Comparison of ENCODE assay signal across 17 cellular contexts in the genomic region with DNA sequence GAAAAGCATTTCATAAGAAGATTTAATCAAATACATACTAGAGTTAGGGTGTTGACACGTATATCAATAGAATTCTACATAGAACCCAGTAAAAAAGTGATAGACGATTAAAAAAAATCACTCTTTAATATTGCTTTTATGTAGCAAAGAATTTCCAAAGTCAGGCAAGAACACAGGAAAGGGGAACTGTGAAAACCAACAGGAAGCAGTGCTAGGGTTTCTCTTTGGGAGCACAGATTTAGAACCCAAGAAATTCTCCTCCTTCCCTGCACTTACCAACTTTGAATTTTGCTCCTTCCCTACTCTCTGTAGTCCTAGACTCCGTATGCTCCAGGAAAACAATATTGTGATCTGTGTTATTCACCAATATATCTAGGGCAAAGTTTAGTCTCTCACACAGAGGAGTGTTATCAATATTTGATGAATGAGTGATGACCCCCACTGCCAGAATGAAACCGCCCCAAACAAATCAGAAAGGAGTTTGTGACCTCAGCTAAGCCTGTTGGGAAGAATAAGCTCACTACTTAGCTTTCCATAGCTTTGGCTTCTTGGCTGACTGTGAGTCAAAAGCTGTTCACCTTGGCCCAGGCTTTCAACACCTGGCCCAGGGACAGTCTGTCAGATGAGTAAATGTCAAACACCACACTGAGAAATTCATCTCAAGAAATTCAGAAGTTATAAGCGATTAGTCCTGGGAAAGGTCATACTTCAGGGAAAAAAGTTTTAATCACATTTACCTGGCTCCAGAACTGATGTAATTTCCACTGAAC. TPM values are rescaled to one million over a fixed set of nuclear protein-coding genes. Genes with fewer than 3 reads are reported as not detected.
DNase-seq lines count a peak whose midpoint lies in the region; ATAC-seq and TF ChIP-seq lines count a peak whose summit lies in the region.
"Had no signal": no experiment of that assay in that cellular context is flagged by ENCODE, and none has a peak within 500 bp of the region (broad histone marks: within the 10 kb centered on the region; RNA-seq: fewer than 3 reads in every experiment).

No MANE protein-coding gene starts in this region.

- TF ChIP-seq CTCF in Peyer's patch (IDR thresholded peaks at IDR 0.05) (no peak), HFFc6 (IDR thresholded peaks at IDR 0.05) (no peak), esophagus muscularis mucosa (IDR thresholded peaks at IDR 0.05) (no peak)

- peak overlapping the region; percentile 50 for H3K27ac Mint-ChIP-seq in activated T-cell treated with anti-CD3 and anti-CD28 coated beads, Interleukin-2, amount 50 U/mL, for 72 hours
- H3K27ac Mint-ChIP-seq in T-cell, result peak overlapping the region in 1 of 2 donors; percentile 20
- peak overlapping the region; percentile 73 for H3K27ac Mint-ChIP-seq in dendritic cell treated with granulocyte-macrophage colony-stimulating factor and Interleukin-4, amounts not matched to agents 40 ng/mL and 50 ng/mL, for 4 days
- no peak overlapping the region for H3K27ac Mint-ChIP-seq in HFFc6
- H3K27ac Mint-ChIP-seq: neural progenitor cell had no signal

- DNase-seq in activated T-cell treated with anti-CD3 and anti-CD28 coated beads, Interleukin-2, amount 50 U/mL, for 72 hours, result no peak
- no peak for DNase-seq in activated T-cell treated with anti-CD3 and anti-CD28 coated beads, Interleukin-2, amount 50 U/mL, for 4 hours
- DNase-seq in T-cell (no peak), trophoblast cell (no peak), Peyer's patch (no peak), HFFc6 (no peak), esophagus muscularis mucosa (ENCODE audit: extremely low spot score) (no peak)
- DNase-seq: activated CD4-positive, alpha-beta T cell treated with anti-CD3 and anti-CD28 coated beads, Interleukin-2, amount 50 U/mL, for 1 hour; erythroblast; GF-D8; glutamatergic neuron; NCI-H1694 treated with DMSO at 0.1 percent for 48 hours; NCI-H510A treated with DMSO at 0.1 percent for 48 hours; SHP77 treated with DMSO at 0.1 percent for 48 hours; T-helper 9 cell had no signal

- peaks cover 27 to 41% of the 10 kb centered on the region in 2 experiments for H3K36me3 ChIP-seq in trophoblast cell (ENCODE audit: control insufficient read depth in 1 of 2, insufficient read depth in 2 of 2, low read length in 2 of 2)
- H3K36me3 ChIP-seq in Peyer's patch, result peaks cover 0 to 58% (median 0%) of the 10 kb centered on the region in 3 donors
- H3K36me3 ChIP-seq in esophagus muscularis mucosa, result peaks cover 12 to 61% (median 46%) of the 10 kb centered on the region in 4 donors

- H3K4me1 ChIP-seq in trophoblast cell (ENCODE audit: control insufficient read depth in 1 of 2, insufficient read depth in 2 of 2, low read length in 2 of 2), result peaks cover 1 to 3% of the 10 kb centered on the region in 2 experiments
- no peaks in the 10 kb centered on the region for H3K4me1 ChIP-seq in Peyer's patch
- H3K4me1 ChIP-seq in esophagus muscularis mucosa, result peaks cover 0 to 6% (median 0%) of the 10 kb centered on the region in 4 donors

- no peak overlapping the region for H3K4me3 ChIP-seq in trophoblast cell (ENCODE audit: low read depth, low read length)
- no peak overlapping the region for H3K4me3 ChIP-seq in Peyer's patch
- H3K4me3 ChIP-seq in esophagus muscularis mucosa, result no peak overlapping the region
- H3K4me3 ChIP-seq: neural progenitor cell had no signal

- POLR2A ChIA-PET in T-cell (lab: Charles Lee), result interaction anchor here in 1 of 2 donors (0.6 kb wide), 1 partner anchor 742 kb away, joined by 8 read pairs; no protein-coding TSS in a partner anchor

- H3K27me3 ChIP-seq in trophoblast cell (ENCODE audit: insufficient read depth, low read length) (peaks cover 2% of the 10 kb centered on the region), Peyer's patch (no peaks in the 10 kb centered on the region), esophagus muscularis mucosa (no peaks in the 10 kb centered on the region)
- H3K27me3 ChIP-seq: neural progenitor cell had no signal

- TF ChIP-seq EP300 in esophagus muscularis mucosa (IDR thresholded peaks at IDR 0.05), result no peak

- no peak overlapping the region for H2BK5ac ChIP-seq in trophoblast cell (ENCODE audit: low read depth, low read length, poor library complexity)

- no peak overlapping the region for H3K4me2 ChIP-seq in trophoblast cell (ENCODE audit: low read length)
- H3K4me2 ChIP-seq: neural progenitor cell had no signal

- no peak overlapping the region for H2AFZ ChIP-seq in trophoblast cell (ENCODE audit: insufficient read depth, low read length, poor library complexity)
- H2AFZ ChIP-seq: neural progenitor cell had no signal

- no peaks in the 10 kb centered on the region for H3K9me3 ChIP-seq in trophoblast cell (ENCODE audit: insufficient read depth, low read depth, low read length)
- no peaks in the 10 kb centered on the region for H3K9me3 ChIP-seq in Peyer's patch
- no peaks in the 10 kb centered on the region for H3K9me3 ChIP-seq in esophagus muscularis mucosa

- no peak overlapping the region for H4K8ac ChIP-seq in trophoblast cell (ENCODE audit: low read depth, low read length)

- peaks cover 14 to 54% of the 10 kb centered on the region in 2 donors for H3K36me3 Mint-ChIP-seq in activated T-cell treated with anti-CD3 and anti-CD28 coated beads, Interleukin-2, amount 50 U/mL, for 72 hours (ENCODE audit: insufficient read depth in 2 of 2)
- peaks cover 52% of the 10 kb centered on the region for H3K36me3 Mint-ChIP-seq in activated T-cell treated with anti-CD3 and anti-CD28 coated beads, Interleukin-2, amount 50 U/mL, for 4 hours (ENCODE audit: insufficient read depth)
- H3K36me3 Mint-ChIP-seq in T-cell (peaks cover 54% of the 10 kb centered on the region), HFFc6 (ENCODE audit: low read depth) (peaks cover 41% of the 10 kb centered on the region)
- peaks cover 70% of the 10 kb centered on the region for H3K36me3 Mint-ChIP-seq in dendritic cell treated with granulocyte-macrophage colony-stimulating factor and Interleukin-4, amounts not matched to agents 40 ng/mL and 50 ng/mL, for 4 days (ENCODE audit: low read depth)

- no peak overlapping the region for H2AK5ac ChIP-seq in trophoblast cell (ENCODE audit: low read length)

- H3K4ac ChIP-seq in trophoblast cell (ENCODE audit: low read depth, low read length), result peak overlapping the region; percentile 52

- TF ChIP-seq POLR2A in Peyer's patch (IDR thresholded peaks at IDR 0.05) (no peak), esophagus muscularis mucosa (IDR thresholded peaks at IDR 0.05; ENCODE audit: low read depth) (no peak)

- no peaks in the 10 kb centered on the region for H3K79me1 ChIP-seq in trophoblast cell (ENCODE audit: low read length)

- H4K91ac ChIP-seq in trophoblast cell (ENCODE audit: low read depth, low read length), result no peak overlapping the region

- CTCF ChIA-PET in T-cell (lab: Charles Lee), result interaction anchor here (0.6 to 0.7 kb wide), 3 partner anchors 9 to 754 kb away, joined by 3 read pairs; no protein-coding TSS in a partner anchor

- intact Hi-C loops in dendritic cell treated with granulocyte-macrophage colony-stimulating factor and Interleukin-4, amounts not matched to agents 40 ng/mL and 50 ng/mL, for 4 days (cut with micrococcal nuclease), result no loop called here
- intact Hi-C loops in esophagus muscularis mucosa (cut with DNase I), result no loop called here

- no peak overlapping the region for H3K23ac ChIP-seq in trophoblast cell (ENCODE audit: low read length)

- no peak overlapping the region for H3K14ac ChIP-seq in trophoblast cell (ENCODE audit: low read length)

- peak overlapping the region; percentile 4 to 59 for H3K4me3 Mint-ChIP-seq in activated T-cell treated with anti-CD3 and anti-CD28 coated beads, Interleukin-2, amount 50 U/mL, for 72 hours
- no peak overlapping the region for H3K4me3 Mint-ChIP-seq in activated T-cell treated with anti-CD3 and anti-CD28 coated beads, Interleukin-2, amount 50 U/mL, for 4 hours
- H3K4me3 Mint-ChIP-seq in T-cell (peak overlapping the region in 2 of 3 donors; percentile 9 to 42), HFFc6 (no peak overlapping the region)
- H3K4me3 Mint-ChIP-seq in dendritic cell treated with granulocyte-macrophage colony-stimulating factor and Interleukin-4, amounts not matched to agents 40 ng/mL and 50 ng/mL, for 4 days, result peak overlapping the region; percentile 58
- H3K4me3 Mint-ChIP-seq: neural progenitor cell had no signal

- H3K9me3 Mint-ChIP-seq in activated T-cell treated with anti-CD3 and anti-CD28 coated beads, Interleukin-2, amount 50 U/mL, for 72 hours, result no peaks in the 10 kb centered on the region
- H3K9me3 Mint-ChIP-seq in activated T-cell treated with anti-CD3 and anti-CD28 coated beads, Interleukin-2, amount 50 U/mL, for 4 hours, result no peaks in the 10 kb centered on the region
- H3K9me3 Mint-ChIP-seq in T-cell (no peaks in the 10 kb centered on the region), HFFc6 (no peaks in the 10 kb centered on the region)
- no peaks in the 10 kb centered on the region for H3K9me3 Mint-ChIP-seq in dendritic cell treated with granulocyte-macrophage colony-stimulating factor and Interleukin-4, amounts not matched to agents 40 ng/mL and 50 ng/mL, for 4 days
- H3K9me3 Mint-ChIP-seq: neural progenitor cell had no signal

- H3K4me1 Mint-ChIP-seq in activated T-cell treated with anti-CD3 and anti-CD28 coated beads, Interleukin-2, amount 50 U/mL, for 72 hours (ENCODE audit: low read depth), result peaks cover 79% of the 10 kb centered on the region
- peaks cover 68% of the 10 kb centered on the region for H3K4me1 Mint-ChIP-seq in activated T-cell treated with anti-CD3 and anti-CD28 coated beads, Interleukin-2, amount 50 U/mL, for 4 hours (ENCODE audit: low read depth)
- H3K4me1 Mint-ChIP-seq in T-cell, result peaks cover 77 to 87% (median 86%) of the 10 kb centered on the region in 3 donors
- H3K4me1 Mint-ChIP-seq in dendritic cell treated with granulocyte-macrophage colony-stimulating factor and Interleukin-4, amounts not matched to agents 40 ng/mL and 50 ng/mL, for 4 days (ENCODE audit: low read depth), result peaks cover 66% of the 10 kb centered on the region
- peaks cover 44% of the 10 kb centered on the region for H3K4me1 Mint-ChIP-seq in HFFc6 (ENCODE audit: low read depth)

- H3K27me3 Mint-ChIP-seq in activated T-cell treated with anti-CD3 and anti-CD28 coated beads, Interleukin-2, amount 50 U/mL, for 72 hours (ENCODE audit: low read depth), result no peaks in the 10 kb centered on the region
- no peaks in the 10 kb centered on the region for H3K27me3 Mint-ChIP-seq in activated T-cell treated with anti-CD3 and anti-CD28 coated beads, Interleukin-2, amount 50 U/mL, for 4 hours (ENCODE audit: low read depth)
- no peaks in the 10 kb centered on the region for H3K27me3 Mint-ChIP-seq in T-cell
- H3K27me3 Mint-ChIP-seq in dendritic cell treated with granulocyte-macrophage colony-stimulating factor and Interleukin-4, amounts not matched to agents 40 ng/mL and 50 ng/mL, for 4 days, result no peaks in the 10 kb centered on the region
- H3K27me3 Mint-ChIP-seq in HFFc6 (ENCODE audit: insufficient read depth), result no peaks in the 10 kb centered on the region

- WGBS in trophoblast cell (ENCODE audit: extremely low coverage, insufficient coverage, insufficient read length), result no CpG with 5 or more reads among the region's 5 CpGs
- WGBS in esophagus muscularis mucosa, result 57% methylated on average over 5 of the region's 5 CpGs

- no peak overlapping the region for H3K18ac ChIP-seq in trophoblast cell (ENCODE audit: low read length)

- H3K27ac ChIP-seq in trophoblast cell (ENCODE audit: low read depth, low read length) (no peak overlapping the region), Peyer's patch (no peak overlapping the region), esophagus muscularis mucosa (replicated peaks in 1 of 4) (no peak overlapping the region)
- H3K27ac ChIP-seq: neural progenitor cell had no signal

- no peak overlapping the region for H3K9ac ChIP-seq in trophoblast cell (ENCODE audit: low read length)
- H3K9ac ChIP-seq: neural progenitor cell had no signal

- ATAC-seq in activated T-cell treated with anti-CD3 and anti-CD28 coated beads, Interleukin-2, amount 50 U/mL, for 72 hours (replicated peaks in 1 of 2), result no peak
- no peak for ATAC-seq in activated T-cell treated with anti-CD3 and anti-CD28 coated beads, Interleukin-2, amount 50 U/mL, for 4 hours
- ATAC-seq in T-cell (replicated peaks in 1 of 4), result no peak

- no peak overlapping the region for H2BK12ac ChIP-seq in trophoblast cell (ENCODE audit: low read length)

- peaks cover 2% of the 10 kb centered on the region for H3K79me2 ChIP-seq in trophoblast cell (ENCODE audit: control insufficient read depth, insufficient read depth, low read length, poor library complexity)

- H2BK120ac ChIP-seq in trophoblast cell (ENCODE audit: insufficient read depth, low read length, poor library complexity), result no peak overlapping the region

- no peak overlapping the region for H4K12ac ChIP-seq in trophoblast cell (ENCODE audit: low read depth, low read length)

RNA-seq across cellular contexts. Expression of gene RFWD3, which starts 8.6 kb away (rescaled TPM):
- total RNA-seq in activated T-cell treated with anti-CD3 and anti-CD28 coated beads, Interleukin-2, amount 50 U/mL, for 72 hours, result 100 to 1,000 TPM; 114 TPM
- 10 to 100 TPM; 70.8 to 97.0 (median 76.3) TPM for total RNA-seq in activated T-cell treated with anti-CD3 and anti-CD28 coated beads, Interleukin-2, amount 50 U/mL, for 4 hours
- total RNA-seq in T-cell (10 to 100 TPM; 42.6 to 52.0 (median 49.0) TPM), Peyer's patch (10 to 100 TPM; 13.7 to 33.8 (median 23.8) TPM), esophagus muscularis mucosa (10 to 100 TPM in 2 of 4 donors, 1 to 10 TPM in 2; 6.8 to 13.3 (median 10.1) TPM)
- 26.9 and 27.8 TPM in 2 replicates for polyA plus RNA-seq in trophoblast cell (2013)
- 10 to 100 TPM; 27.2 to 44.4 (median 42.9) TPM for total RNA-seq in HFFc6 (2021; fragmentation: NEBNext Ultra II Directional; extraction: Animal tissue kit (Norgen Biotek cat#: 25700))

RNA-seq across cellular contexts. Expression of gene MLKL, which starts 42.6 kb away (rescaled TPM):
- total RNA-seq in activated T-cell treated with anti-CD3 and anti-CD28 coated beads, Interleukin-2, amount 50 U/mL, for 72 hours, result 10 to 100 TPM; 16.9 to 23.2 TPM
- total RNA-seq in activated T-cell treated with anti-CD3 and anti-CD28 coated beads, Interleukin-2, amount 50 U/mL, for 4 hours, result 10 to 100 TPM; 27.5 to 36.6 (median 30.9) TPM
- total RNA-seq in T-cell (10 to 100 TPM; 27.4 to 40.7 (median 33.4) TPM), Peyer's patch (10 to 100 TPM; 13.7 to 78.4 (median 22.5) TPM), esophagus muscularis mucosa (10 to 100 TPM in 1 of 4 donors, 1 to 10 TPM in 3; 5.8 to 19.9 (median 7.3) TPM)
- 0.05 and 0.06 TPM in 2 replicates for polyA plus RNA-seq in trophoblast cell (2013)
- total RNA-seq in HFFc6 (2021; fragmentation: NEBNext Ultra II Directional; extraction: Animal tissue kit (Norgen Biotek cat#: 25700)), result 10 to 100 TPM; 10.2 to 14.8 (median 11.4) TPM

RNA-seq across cellular contexts. Expression of gene GLG1, which starts 51.1 kb away (rescaled TPM):
- total RNA-seq in activated T-cell treated with anti-CD3 and anti-CD28 coated beads, Interleukin-2, amount 50 U/mL, for 72 hours, result 10 to 100 TPM; 67.4 to 72.3 TPM
- 10 to 100 TPM; 45.1 to 52.4 (median 45.4) TPM for total RNA-seq in activated T-cell treated with anti-CD3 and anti-CD28 coated beads, Interleukin-2, amount 50 U/mL, for 4 hours
- total RNA-seq in T-cell (100 to 1,000 TPM; 159 to 216 (median 167) TPM), Peyer's patch (100 to 1,000 TPM in 3 of 4 donors, 10 to 100 TPM in 1; 90.0 to 153 (median 113) TPM), esophagus muscularis mucosa (100 to 1,000 TPM in 3 of 4 donors, 10 to 100 TPM in 1; 92.8 to 128 (median 121) TPM)
- polyA plus RNA-seq in trophoblast cell (2013), result 49.4 and 49.6 TPM in 2 replicates
- total RNA-seq in HFFc6 (2021; fragmentation: NEBNext Ultra II Directional; extraction: Animal tissue kit (Norgen Biotek cat#: 25700)), result 100 to 1,000 TPM; 149 to 167 (median 161) TPM

Comparison
In these comparisons a context has a peak if more than half of its experiments do, and no peak if none do; other contexts are left out.
1. H3K4me3 Mint-ChIP-seq: peak in activated T-cell treated with anti-CD3 and anti-CD28 coated beads, Interleukin-2, amount 50 U/mL, for 72 hours (2 of 2), T-cell (2 of 3) and dendritic cell treated with granulocyte-macrophage colony-stimulating factor and Interleukin-4, amounts not matched to agents 40 ng/mL and 50 ng/mL, for 4 days (single experiment); none in activated T-cell treated with anti-CD3 and anti-CD28 coated beads, Interleukin-2, amount 50 U/mL, for 4 hours (single experiment) and HFFc6 (single experiment).